8 cellular contexts compared by ENCODE assay signal in the genomic region with DNA sequence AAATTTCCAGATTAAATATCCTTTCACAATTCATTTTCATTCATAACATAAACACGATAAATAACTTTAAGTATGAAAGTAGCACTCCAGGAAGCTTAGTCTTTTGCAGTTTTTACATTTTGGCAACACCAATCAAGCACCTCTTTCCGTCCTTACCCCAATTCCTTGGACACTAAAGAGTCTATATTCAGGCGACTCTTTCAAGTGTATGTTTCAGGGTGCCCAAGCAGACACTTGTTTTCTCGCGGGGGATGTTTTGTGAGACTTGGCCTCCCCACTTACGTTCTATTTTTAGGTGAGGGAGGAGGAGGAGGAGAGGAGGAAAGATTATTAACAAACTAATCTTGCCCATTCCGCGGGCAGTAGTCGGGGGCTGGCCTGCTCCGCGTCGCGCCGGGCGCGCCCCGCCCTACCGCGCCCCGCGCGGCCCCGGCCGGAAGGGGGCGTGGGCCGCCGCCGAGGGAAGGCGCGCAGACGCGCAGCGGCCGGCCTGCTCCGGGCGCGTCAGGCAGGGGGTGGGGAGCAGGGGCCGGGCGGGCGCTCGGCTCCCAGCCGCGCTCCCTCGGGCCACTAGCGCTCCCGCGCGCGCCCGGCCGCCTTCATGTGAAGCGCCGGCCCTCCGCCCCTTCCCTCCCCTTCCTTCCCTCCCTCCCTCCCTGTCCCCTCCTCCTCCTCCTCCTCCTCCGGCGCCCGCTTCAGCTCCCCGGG. TPM values are rescaled to one million over a fixed set of nuclear protein-coding genes. Genes with fewer than 3 reads are reported as not detected.
A peak's percentile ranks its signal among the peaks of the same experiment; 100 is the strongest.
DNase-seq lines count a peak whose midpoint lies in the region; ATAC-seq and TF ChIP-seq lines count a peak whose summit lies in the region.

Gene ITPRID2 (plus strand): TSS at position 473 of the 708 bp plus-strand sequence. CDS start 337 bp downstream, outside the sequence.

- H3K36me3 ChIP-seq in OCI-LY1 (ENCODE audit: insufficient read depth, low read length) (no peaks in the 10 kb centered on the region), muscle layer of colon (ENCODE audit: insufficient read depth, low read length) (no peaks in the 10 kb centered on the region)

- H3K9me3 ChIP-seq in OCI-LY1 (ENCODE audit: low read length) (no peaks in the 10 kb centered on the region), muscle layer of colon (ENCODE audit: low read length) (no peaks in the 10 kb centered on the region)

- peak; percentile 86 for ATAC-seq in GM19463 (IDR thresholded peaks at IDR 0.05; ENCODE audit: unreplicated experiment)
- peak; percentile 99 for ATAC-seq in esophagus mucosa

- H3K27me3 ChIP-seq in OCI-LY1 (ENCODE audit: insufficient read depth, low read length) (no peaks in the 10 kb centered on the region), muscle layer of colon (ENCODE audit: control insufficient read depth in 1 of 2, insufficient read depth in 2 of 2, low read length in 2 of 2) (no peaks in the 10 kb centered on the region)

- peak within 1 kb of the TSS; percentile 80 for H3K4me3 ChIP-seq in OCI-LY1 (ENCODE audit: low read depth, low read length, poor library complexity, severe bottlenecking)
- H3K4me3 ChIP-seq in muscle layer of colon (ENCODE audit: low read depth in 1 of 2, low read length in 2 of 2) = peak within 1 kb of the TSS; percentile 67 to 93

- H3K9me2 ChIP-seq in OCI-LY1 (ENCODE audit: low read depth, low read length) = no peaks in the 10 kb centered on the region

- peak within 1 kb of the TSS; percentile 87 for H3K4me2 ChIP-seq in OCI-LY1 (ENCODE audit: low read length)

- H3K79me2 ChIP-seq in OCI-LY1 (ENCODE audit: insufficient read depth, low read length) = no peaks in the 10 kb centered on the region

- no peak for TF ChIP-seq CTCF in OCI-LY1 (IDR thresholded peaks at IDR 0.05; ENCODE audit: low read length)

- peak within 1 kb of the TSS; percentile 99 for H2AFZ ChIP-seq in OCI-LY1 (ENCODE audit: low read length)

- DNase-seq in COR-L47 (lab: John Stamatoyannopoulos, UW) (peak; percentile 85), HK-2 (ENCODE audit: unreplicated experiment) (peak; percentile 85)
- DNase-seq in activated T-cell treated with anti-CD3 and anti-CD28 coated beads, Interleukin-2, amount 50 U/mL, for 1 hour = peak; percentile 71
- DNase-seq in stimulated activated CD8-positive, alpha-beta memory T cell treated with anti-CD3 and anti-CD28 coated beads, Interleukin-7, amount 100 ng/mL, for 24 hours (ENCODE audit: low read depth) = peak; percentile 44

- H3K4me1 ChIP-seq in OCI-LY1 (ENCODE audit: insufficient read depth, low read length, severe bottlenecking) = peaks cover 34% of the 10 kb centered on the region
- H3K4me1 ChIP-seq in muscle layer of colon (ENCODE audit: insufficient read depth, low read length) = peaks cover 33% of the 10 kb centered on the region

- H3K27ac ChIP-seq in OCI-LY1 (ENCODE audit: low read depth, low read length, poor library complexity, severe bottlenecking) = peak within 1 kb of the TSS; percentile 18
- peak within 1 kb of the TSS; percentile 93 for H3K27ac ChIP-seq in muscle layer of colon (ENCODE audit: low read depth, low read length)

- H3K9ac ChIP-seq in OCI-LY1 (ENCODE audit: low read length) = peak within 1 kb of the TSS; percentile 83
- peak within 1 kb of the TSS; percentile 86 for H3K9ac ChIP-seq in muscle layer of colon (ENCODE audit: low read length)

- no peaks in the 10 kb centered on the region for H3F3A ChIP-seq in OCI-LY1 (ENCODE audit: insufficient read depth, low read length)

- no peaks in the 10 kb centered on the region for H4K20me1 ChIP-seq in OCI-LY1 (ENCODE audit: insufficient read depth, low read length)

RNA-seq across cellular contexts. Expression of gene ITPRID2, which starts in this region (rescaled TPM):
- 73.7 TPM for total RNA-seq in esophagus mucosa

Comparison
In these comparisons a context has a peak if more than half of its experiments do, and no peak if none do; other contexts are left out.
1. Peak in every context shown above with its lines: DNase-seq, ATAC-seq, H3K4me3 ChIP-seq and H3K27ac ChIP-seq.